1 cellular context compared by ENCODE assay signal in genomic region chr10:99975106-99975829, GRCh38.
TF ChIP-seq lines count a peak whose summit lies in the region.

No MANE protein-coding gene starts in this region.

TF ChIP-seq in HCT116, 20 proteins besides CTCF, POLR2A, EP300 and RAD21 (continued from another document):
- TF ChIP-seq REST (IDR thresholded peaks at IDR 0.05; ENCODE audit: low read depth) = no peak
- TF ChIP-seq ZNF274 (IDR thresholded peaks at IDR 0.05; ENCODE audit: low read depth, low read length) = no peak
